Comparison of ENCODE assay signal across 8 cellular contexts in genomic region chr20:50085481-50086365, GRCh38. TPM values are rescaled to one million over a fixed set of nuclear protein-coding genes. Genes with fewer than 3 reads are reported as not detected.
DNase-seq lines count a peak whose midpoint lies in the region; ATAC-seq and TF ChIP-seq lines count a peak whose summit lies in the region.

No MANE protein-coding gene starts in this region.

- H3K79me2 ChIP-seq in fibroblast of lung (ENCODE audit: control insufficient read depth, insufficient read depth, low read length), result peaks cover 33% of the 10 kb centered on the region

- H3K27me3 ChIP-seq in HL-60 (ENCODE audit: insufficient read depth, poor library complexity, severe bottlenecking) (no peaks in the 10 kb centered on the region), fibroblast of lung (ENCODE audit: control insufficient read depth, insufficient read depth, low read length) (no peaks in the 10 kb centered on the region)

- ATAC-seq in naive B cell (ENCODE audit: low read depth in 2 of 2) (peak; percentile 90 to 94), HG03432 (IDR thresholded peaks at IDR 0.05; ENCODE audit: unreplicated experiment) (no peak)

- H3K4me3 ChIP-seq in HL-60 (replicated peaks; ENCODE audit: insufficient read depth, low read length) (peak overlapping the region; percentile 15; the same call in 1 of the 2 replicates), fibroblast of lung (replicated peaks in 1 of 4; ENCODE audit: control extremely low read depth in 1 of 4, insufficient read depth in 1 of 4, low read depth in 3 of 4, low read length in 4 of 4) (peak overlapping the region in 1 of 4 experiments; percentile 8)

- H3K27ac Mint-ChIP-seq in Calu3 (ENCODE audit: unreplicated experiment), result peak overlapping the region; percentile 16
- peak overlapping the region; percentile 19 to 96 (median 82) for H3K27ac Mint-ChIP-seq in naive B cell

- peak overlapping the region; percentile 54 for H3K4me2 ChIP-seq in fibroblast of lung (ENCODE audit: extremely low read depth, insufficient read depth, low read length)

- BruUV-seq in Calu3 (replicated peaks; lab: Mats Ljungman, UMichigan), result no TSS peak

- no peaks in the 10 kb centered on the region for H3K9me3 ChIP-seq in fibroblast of lung (ENCODE audit: control insufficient read depth, insufficient read depth, low read depth, low read length)

- H3K4me1 ChIP-seq in fibroblast of lung (ENCODE audit: control insufficient read depth, extremely low read depth, insufficient read depth, low read length), result peaks cover 12% of the 10 kb centered on the region

- TF ChIP-seq CTCF in Calu3 (IDR thresholded peaks at IDR 0.05; ENCODE audit: unreplicated experiment) (peak; percentile 85), HL-60 (IDR thresholded peaks at IDR 0.05; ENCODE audit: insufficient read depth, low read length) (peak; percentile 79), fibroblast of lung (conservative IDR thresholded peaks at IDR 0.05 in 1 of 2, IDR thresholded peaks at IDR 0.05 in 1 of 2; ENCODE audit: low read depth in 1 of 2, low read length in 2 of 2) (peak; percentile 82 to 84)

- no peak overlapping the region for H2AFZ ChIP-seq in fibroblast of lung (ENCODE audit: low read length)

- CTCF ChIA-PET in Calu3 (lab: Charles Lee), result interaction anchor here (0.6 to 1.7 kb wide), 10 partner anchors 8 to 1633 kb away, joined by 3 to 13 read pairs (median 4); no protein-coding TSS in a partner anchor

- H3K36me3 ChIP-seq in fibroblast of lung (ENCODE audit: control insufficient read depth, insufficient read depth, low read length), result peaks cover 8% of the 10 kb centered on the region

- DNase-seq in Calu3 (peak; percentile 52), HL-60 (ENCODE audit: low read depth in 1 of 2, low spot score in 1 of 2) (peak; percentile 47 to 84), NCI-H526 treated with DMSO at 0.1 percent for 48 hours (lab: John Stamatoyannopoulos, UW) (peak; percentile 38), fibroblast of lung (ENCODE audit: low read depth in 2 of 2) (peak; percentile 58 to 73), naive B cell (peak; percentile 52)
- peak; percentile 60 for DNase-seq in activated CD8-positive, alpha-beta memory T cell treated with anti-CD3 and anti-CD28 coated beads, Interleukin-2, amount 50 U/mL, for 48 hours
- DNase-seq in NK-92 treated with Interleukin-12 subunit alpha and Interleukin-12 subunit beta, amount 100 ng/mL, for 24 hours (lab: John Stamatoyannopoulos, UW), result no peak

- H3K4me1 Mint-ChIP-seq in Calu3 (ENCODE audit: low read depth, unreplicated experiment) (peaks cover 16% of the 10 kb centered on the region), naive B cell (peaks cover 13 to 23% (median 15%) of the 10 kb centered on the region in 3 donors)

- peaks cover 4% of the 10 kb centered on the region for H4K20me1 ChIP-seq in fibroblast of lung (ENCODE audit: control insufficient read depth, extremely low read depth, insufficient read depth, low read length)

- H3K4me3 Mint-ChIP-seq in Calu3 (ENCODE audit: low read depth, unreplicated experiment) (peak overlapping the region; percentile 8), naive B cell (peak overlapping the region; percentile 79 to 99 (median 88))

- H3K27me3 Mint-ChIP-seq in Calu3 (ENCODE audit: unreplicated experiment) (no peaks in the 10 kb centered on the region), naive B cell (no peaks in the 10 kb centered on the region)

- peak overlapping the region; percentile 60 for H3K27ac ChIP-seq in HL-60 (replicated peaks)
- H3K27ac ChIP-seq in fibroblast of lung (ENCODE audit: insufficient read depth, low read length), result peak overlapping the region; percentile 62

- no peak overlapping the region for H3K9ac ChIP-seq in fibroblast of lung (ENCODE audit: insufficient read depth, low read length)

- intact Hi-C loops in Calu3 (cut with micrococcal nuclease; ENCODE audit: unreplicated experiment), result no loop called here

- H3K9me3 Mint-ChIP-seq in Calu3 (ENCODE audit: low read depth, unreplicated experiment), result no peaks in the 10 kb centered on the region
- H3K9me3 Mint-ChIP-seq in naive B cell, result no peaks in the 10 kb centered on the region

- H3K36me3 Mint-ChIP-seq in Calu3 (ENCODE audit: insufficient read depth, unreplicated experiment) (peaks cover 55% of the 10 kb centered on the region), naive B cell (no peaks in the 10 kb centered on the region)

RNA-seq across cellular contexts. Expression of gene UBE2V1, which starts 27.2 kb away (rescaled TPM):
- total RNA-seq in Calu3 (2022), result 212 TPM in 2 replicates
- total RNA-seq in fibroblast of lung, result 31.7 and 33.4 TPM in 2 replicates
- 193 and 217 TPM in 2 replicates for polyA plus RNA-seq in fibroblast of lung
- polyA plus RNA-seq in fibroblast of lung (2012), result 148 and 150 TPM in 2 replicates
- 51.1 and 51.5 TPM in 2 replicates for polyA minus RNA-seq in fibroblast of lung (ENCODE audit: low replicate concordance)
- 100 to 1,000 TPM in 5 of 6 donors, 10 to 100 TPM in 1; 99.3 to 153 (median 113) TPM for polyA plus RNA-seq in naive B cell (ENCODE audit: low read depth in 6 of 6)
